Comparison of ENCODE assay signal across 1 cellular context in the genomic region with DNA sequence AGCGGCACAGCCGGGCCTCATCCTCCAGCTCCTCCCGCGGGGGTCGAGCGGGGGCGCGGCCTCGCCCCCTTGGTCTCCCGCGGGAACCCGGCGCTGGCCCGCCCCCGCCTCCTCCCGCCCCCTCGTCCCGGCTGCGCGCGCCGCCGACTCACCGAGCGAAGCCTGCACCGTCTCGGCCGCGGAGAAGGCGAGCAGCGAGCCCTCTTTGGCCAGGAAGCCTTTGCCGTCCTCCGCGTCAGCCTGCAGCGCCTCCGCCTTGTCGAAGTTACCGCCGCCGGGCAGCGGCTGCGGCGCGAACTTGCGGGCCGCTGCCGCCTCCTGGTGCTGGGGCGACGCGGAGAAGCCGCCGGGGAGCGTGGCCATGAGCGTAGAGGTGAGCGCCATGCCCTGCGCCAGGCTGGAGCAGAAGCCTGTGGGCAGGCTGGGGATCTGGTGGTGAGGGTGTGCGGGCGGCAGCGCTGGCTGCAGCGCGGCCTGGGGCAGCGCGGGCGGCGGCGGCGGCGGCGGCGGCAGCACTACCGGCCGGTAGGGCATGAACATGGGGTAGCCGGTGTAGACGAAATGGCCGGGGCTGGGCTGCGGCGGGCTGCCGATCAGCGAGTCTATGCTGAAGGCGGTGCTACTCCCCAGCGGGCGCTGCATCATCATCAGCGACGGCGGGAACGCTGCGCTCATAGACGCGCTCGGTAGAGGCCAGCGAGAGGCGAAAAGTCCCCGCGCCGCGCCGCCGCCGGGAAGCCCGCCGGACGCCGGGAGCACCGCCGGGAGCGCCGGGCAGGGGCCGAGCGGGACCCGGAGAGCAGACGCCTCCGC.
TF ChIP-seq lines count a peak whose summit lies in the region.

No MANE protein-coding gene starts in this region.

TF ChIP-seq in A549, 52 proteins besides CTCF, POLR2A, EP300 and RAD21 (continued from another document):
- TF ChIP-seq ESRRA (IDR thresholded peaks at IDR 0.05; ENCODE audit: borderline replicate concordance, low read length) (no peak), JUNB (IDR thresholded peaks at IDR 0.05) (no peak), MAZ (IDR thresholded peaks at IDR 0.05; ENCODE audit: borderline replicate concordance, low read depth, low read length) (no peak), HEYL (CRISPR knock-in tag; IDR thresholded peaks at IDR 0.05) (no peak), RCOR1 (IDR thresholded peaks at IDR 0.05; ENCODE audit: low read depth, low read length) (no peak), KDM1A (IDR thresholded peaks at IDR 0.05; ENCODE audit: low read depth) (no peak; the same call in 1 of the 2 replicates), ZC3H11A (IDR thresholded peaks at IDR 0.05) (no peak), E2F6 (IDR thresholded peaks at IDR 0.05; ENCODE audit: borderline replicate concordance, low read depth) (no peak), SMC3 (IDR thresholded peaks at IDR 0.05) (peak; percentile 52; the same call in 2 of the 3 replicates)
- TF ChIP-seq, protein P1, sequence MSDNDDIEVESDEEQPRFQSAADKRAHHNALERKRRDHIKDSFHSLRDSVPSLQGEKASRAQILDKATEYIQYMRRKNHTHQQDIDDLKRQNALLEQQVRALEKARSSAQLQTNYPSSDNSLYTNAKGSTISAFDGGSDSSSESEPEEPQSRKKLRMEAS (IDR thresholded peaks at IDR 0.05) = peak; percentile 53
